ENCODE assay signal across 30 cellular contexts in genomic region chr6:19857139-19857538, GRCh38. TPM values are rescaled to one million over a fixed set of nuclear protein-coding genes. Genes with fewer than 3 reads are reported as not detected.
"Had no signal": no experiment of that assay in that cellular context is flagged by ENCODE, and none has a peak within 500 bp of the region (broad histone marks: within the 10 kb centered on the region; RNA-seq: fewer than 3 reads in every experiment).

No MANE protein-coding gene starts in this region.

- H3K4me1 Mint-ChIP-seq: activated B cell treated with CpG ODN at 0.5 μM for 24 hours; activated T-helper 17 cell treated with anti-CD3 and anti-CD28 coated beads, Interleukin-2, amount 50 U/mL, for 72 hours; central memory CD8-positive, alpha-beta T cell; endodermal cell; T-helper 17 cell had no signal

- H3K9me3 Mint-ChIP-seq: activated B cell treated with CpG ODN at 0.5 μM for 24 hours; activated CD8-positive, alpha-beta T cell treated with anti-CD3 and anti-CD28 coated beads for 36 hours; activated T-cell treated with anti-CD3 and anti-CD28 coated beads, Interleukin-2, amount 50 U/mL, for 4 hours; activated T-helper 17 cell treated with anti-CD3 and anti-CD28 coated beads, Interleukin-2, amount 50 U/mL, for 72 hours; central memory CD8-positive, alpha-beta T cell; dendritic cell treated with granulocyte-macrophage colony-stimulating factor and Interleukin-4, amounts not matched to agents 40 ng/mL and 50 ng/mL, for 4 days; T-helper 2 cell treated with Interferon-gamma antibody and Interleukin-4, amounts not matched to agents 5 μg/mL and 100 μg/mL, for 36 hours had no signal

- H3K4me3 Mint-ChIP-seq: activated B cell treated with CpG ODN at 0.5 μM for 24 hours; activated CD8-positive, alpha-beta T cell treated with anti-CD3 and anti-CD28 coated beads for 36 hours; activated naive CD8-positive, alpha-beta T cell; activated T-cell treated with anti-CD3 and anti-CD28 coated beads, Interleukin-2, amount 50 U/mL, for 4 hours; activated T-helper 17 cell treated with anti-CD3 and anti-CD28 coated beads, Interleukin-2, amount 50 U/mL, for 72 hours; central memory CD8-positive, alpha-beta T cell; dendritic cell treated with granulocyte-macrophage colony-stimulating factor and Interleukin-4, amounts not matched to agents 40 ng/mL and 50 ng/mL, for 4 days; endodermal cell; T-helper 17 cell; T-helper 2 cell treated with Interferon-gamma antibody and Interleukin-4, amounts not matched to agents 5 μg/mL and 100 μg/mL, for 36 hours had no signal

- H3K27me3 ChIP-seq: brain microvascular endothelial cell had no signal

- H3K27me3 Mint-ChIP-seq: activated B cell treated with CpG ODN at 0.5 μM for 24 hours; activated CD8-positive, alpha-beta T cell treated with anti-CD3 and anti-CD28 coated beads for 36 hours; dendritic cell treated with granulocyte-macrophage colony-stimulating factor and Interleukin-4, amounts not matched to agents 40 ng/mL and 50 ng/mL, for 4 days had no signal

- H3K4me3 ChIP-seq: coronary artery, dorsolateral prefrontal cortex had no signal

- H3K36me3 Mint-ChIP-seq: activated naive CD8-positive, alpha-beta T cell had no signal

- DNase-seq: activated B cell treated with CpG ODN at 0.5 μM for 24 hours; activated CD4-positive, alpha-beta T cell treated with anti-CD3 and anti-CD28 coated beads for 48 hours; activated CD4-positive, alpha-beta T cell treated with anti-CD3 and anti-CD28 coated beads, Interleukin-2, amount 50 U/mL, for 1 hour; activated CD4-positive, alpha-beta T cell treated with anti-CD3 and anti-CD28 coated beads, Interleukin-2, amount 50 U/mL, for 48 hours; activated CD8-positive, alpha-beta memory T cell treated with anti-CD3 and anti-CD28 coated beads for 24 hours; activated CD8-positive, alpha-beta T cell treated with anti-CD3 and anti-CD28 coated beads for 36 hours; activated effector memory CD4-positive, alpha-beta T cell treated with Interleukin-2 at 50 U/mL for 16 hours; activated gamma-delta T cell treated with Interleukin-2 at 50 U/mL for 16 hours; activated naive CD4-positive, alpha-beta T cell treated with anti-CD3 and anti-CD28 coated beads, Interleukin-2, amount 50 U/mL, for 16 hours; activated naive CD4-positive, alpha-beta T cell treated with Interleukin-2 at 50 U/mL for 16 hours; activated T-cell treated with anti-CD3 and anti-CD28 coated beads, Interleukin-2, amount 50 U/mL, for 4 hours; amniotic stem cell; anterior cingulate cortex; brain microvascular endothelial cell; dorsolateral prefrontal cortex; effector memory CD4-positive, alpha-beta T cell; endodermal cell; foreskin fibroblast; T-helper 1 cell; T-helper 17 cell; T1000; WERI-Rb-1 had no signal

- H3K36me3 ChIP-seq: brain microvascular endothelial cell, WERI-Rb-1 had no signal

- H3K27ac Mint-ChIP-seq: activated B cell treated with CpG ODN at 0.5 μM for 24 hours; activated CD8-positive, alpha-beta T cell treated with anti-CD3 and anti-CD28 coated beads for 36 hours; activated naive CD8-positive, alpha-beta T cell; activated T-helper 17 cell treated with anti-CD3 and anti-CD28 coated beads, Interleukin-2, amount 50 U/mL, for 72 hours; dendritic cell treated with granulocyte-macrophage colony-stimulating factor and Interleukin-4, amounts not matched to agents 40 ng/mL and 50 ng/mL, for 4 days; endodermal cell; T-helper 17 cell; T-helper 2 cell treated with Interferon-gamma antibody and Interleukin-4, amounts not matched to agents 5 μg/mL and 100 μg/mL, for 36 hours had no signal

- H3K27ac ChIP-seq: brain microvascular endothelial cell, coronary artery, dorsolateral prefrontal cortex, WERI-Rb-1 had no signal

- ATAC-seq: activated CD4-positive, CD25-positive, alpha-beta regulatory T cell treated with anti-CD3 and anti-CD28 coated beads, Interleukin-2, amount 50 U/mL, for 24 hours; activated CD8-positive, alpha-beta T cell treated with anti-CD3 and anti-CD28 coated beads for 36 hours; activated T-cell treated with anti-CD3 and anti-CD28 coated beads, Interleukin-2, amount 50 U/mL, for 4 hours; activated T-helper 17 cell treated with anti-CD3 and anti-CD28 coated beads, Interleukin-2, amount 50 U/mL, for 72 hours; esophagus mucosa; T-helper 17 cell had no signal

RNA-seq across cellular contexts. Expression of gene ID4, which starts 20.0 kb away (rescaled TPM):
- total RNA-seq: activated B cell treated with CpG ODN at 0.5 μM for 24 hours; activated CD8-positive, alpha-beta T cell treated with anti-CD3 and anti-CD28 coated beads for 36 hours; activated T-helper 17 cell treated with anti-CD3 and anti-CD28 coated beads, Interleukin-2, amount 50 U/mL, for 72 hours; T-helper 17 cell had no signal
